Comparison of ENCODE assay signal across 8 cellular contexts in genomic region chr17:38352245-38353083, GRCh38. TPM values are rescaled to one million over a fixed set of nuclear protein-coding genes. Genes with fewer than 3 reads are reported as not detected.
DNase-seq lines count a peak whose midpoint lies in the region; ATAC-seq and TF ChIP-seq lines count a peak whose summit lies in the region.

No MANE protein-coding gene starts in this region.

- no peaks in the 10 kb centered on the region for H3K36me3 ChIP-seq in CD8-positive, alpha-beta memory T cell (ENCODE audit: insufficient read depth, low read length)
- no peaks in the 10 kb centered on the region for H3K36me3 ChIP-seq in iPS-18a (ENCODE audit: control insufficient read depth, low read depth, low read length)
- H3K36me3 ChIP-seq in gastrocnemius medialis, result no peaks in the 10 kb centered on the region

- H3K4me1 Mint-ChIP-seq in CD8-positive, alpha-beta memory T cell, result peaks cover 43 to 60% (median 52%) of the 10 kb centered on the region in 3 donors

- H3K4me3 ChIP-seq in CD8-positive, alpha-beta memory T cell (ENCODE audit: low read length), result peak overlapping the region; percentile 48
- H3K4me3 ChIP-seq in astrocyte of the cerebellum (ENCODE audit: low read depth, low read length), result peak overlapping the region; percentile 70
- H3K4me3 ChIP-seq in iPS-18a (ENCODE audit: low read length), result peak overlapping the region; percentile 53
- peak overlapping the region; percentile 70 to 90 (median 78) for H3K4me3 ChIP-seq in gastrocnemius medialis

- TF ChIP-seq POLR2A in gastrocnemius medialis (IDR thresholded peaks at IDR 0.05), result no peak

- CTCF ChIA-PET in CD8-positive, alpha-beta memory T cell (lab: Charles Lee), result interaction anchor here (1.6 to 9.3 kb wide), 2 partner anchors 10 to 60 kb away, joined by 3 to 145 read pairs; no protein-coding TSS in a partner anchor

- H3K9me3 Mint-ChIP-seq in CD8-positive, alpha-beta memory T cell, result no peaks in the 10 kb centered on the region

- peak overlapping the region; percentile 25 for H3K9ac ChIP-seq in iPS-18a (ENCODE audit: low read length)

- peak in 2 of 5 donors; percentile 9 to 19 for DNase-seq in CD8-positive, alpha-beta memory T cell
- DNase-seq in OCI-M1 (lab: John Stamatoyannopoulos, UW) (peak; percentile 53), astrocyte of the cerebellum (ENCODE audit: low read depth) (no peak), gastrocnemius medialis (no peak)

- no peaks in the 10 kb centered on the region for H3K27me3 ChIP-seq in CD8-positive, alpha-beta memory T cell (ENCODE audit: insufficient read depth, low read length, poor library complexity, severe bottlenecking)
- H3K27me3 ChIP-seq in iPS-18a (ENCODE audit: control insufficient read depth, insufficient read depth, low read length) (no peaks in the 10 kb centered on the region), gastrocnemius medialis (no peaks in the 10 kb centered on the region)

- ATAC-seq in GM21619 (IDR thresholded peaks at IDR 0.05; ENCODE audit: unreplicated experiment) (peak; percentile 29), gastrocnemius medialis (peak; percentile 22 to 41), HG03159 (IDR thresholded peaks at IDR 0.05; ENCODE audit: unreplicated experiment) (no peak), HG03196 (IDR thresholded peaks at IDR 0.05; ENCODE audit: unreplicated experiment) (no peak)

- no peaks in the 10 kb centered on the region for H3K27me3 Mint-ChIP-seq in CD8-positive, alpha-beta memory T cell

- POLR2A ChIA-PET in CD8-positive, alpha-beta memory T cell (lab: Charles Lee), result no interaction called here

- TF ChIP-seq CTCF in astrocyte of the cerebellum (IDR thresholded peaks at IDR 0.05; ENCODE audit: low read depth, low read length, missing control alignments) (no peak), gastrocnemius medialis (IDR thresholded peaks at IDR 0.05 in 4 of 5, conservative IDR thresholded peaks at IDR 0.05 in 1 of 5) (no peak)

- H3K27ac ChIP-seq in CD8-positive, alpha-beta memory T cell (ENCODE audit: low read depth, low read length), result peak overlapping the region; percentile 15
- H3K27ac ChIP-seq in iPS-18a (ENCODE audit: low read length) (no peak overlapping the region), gastrocnemius medialis (peak overlapping the region; percentile 84 to 94 (median 90))

- H3K4me1 ChIP-seq in CD8-positive, alpha-beta memory T cell (ENCODE audit: insufficient read depth, low read length), result peaks cover 26% of the 10 kb centered on the region
- peaks cover 13% of the 10 kb centered on the region for H3K4me1 ChIP-seq in iPS-18a (ENCODE audit: control insufficient read depth, low read depth, low read length)
- peaks cover 44 to 48% of the 10 kb centered on the region in 2 donors for H3K4me1 ChIP-seq in gastrocnemius medialis

- peak overlapping the region in 7 of 8 donors; percentile 38 to 92 (median 60) for H3K27ac Mint-ChIP-seq in CD8-positive, alpha-beta memory T cell

- in situ Hi-C loops in astrocyte of the cerebellum (cut with HindIII; ENCODE audit: low sequenced_read_pairs) (no loop called here), gastrocnemius medialis (cut with MboI; ENCODE audit: low sequenced_read_pairs in 4 of 4) (no loop called here)

- H3K9me3 ChIP-seq in CD8-positive, alpha-beta memory T cell (ENCODE audit: low read length), result no peaks in the 10 kb centered on the region
- no peaks in the 10 kb centered on the region for H3K9me3 ChIP-seq in iPS-18a (ENCODE audit: control insufficient read depth, low read depth, low read length)
- H3K9me3 ChIP-seq in gastrocnemius medialis, result no peaks in the 10 kb centered on the region

- H3K36me3 Mint-ChIP-seq in CD8-positive, alpha-beta memory T cell, result peaks cover 0 to 3% (median 2%) of the 10 kb centered on the region in 3 donors

- intact Hi-C loops in gastrocnemius medialis (cut with DNase I; ENCODE audit: low total_unique reads), result no loop called here

- peak overlapping the region; percentile 79 to 94 (median 85) for H3K4me3 Mint-ChIP-seq in CD8-positive, alpha-beta memory T cell

RNA-seq across cellular contexts. Expression of gene SOCS7, which starts 0.8 kb away (rescaled TPM):
- total RNA-seq in CD8-positive, alpha-beta memory T cell, result 10 to 100 TPM; 22.0 to 23.7 TPM
- polyA plus RNA-seq in CD8-positive, alpha-beta memory T cell, result 0.98 TPM
- 10 to 100 TPM; 16.3 to 19.9 (median 19.5) TPM for total RNA-seq in gastrocnemius medialis

RNA-seq across cellular contexts. Expression of gene GPR179, which starts 8.7 kb away (rescaled TPM):
- total RNA-seq in CD8-positive, alpha-beta memory T cell, result under 1 TPM; 0.07 to 0.09 TPM
- not detected for polyA plus RNA-seq in CD8-positive, alpha-beta memory T cell
- under 1 TPM; 0.07 to 0.20 (median 0.18) TPM for total RNA-seq in gastrocnemius medialis

RNA-seq across cellular contexts. Expression of gene MRPL45, which starts 55.5 kb away (rescaled TPM):
- 10 to 100 TPM; 70.0 to 74.5 TPM for total RNA-seq in CD8-positive, alpha-beta memory T cell
- polyA plus RNA-seq in CD8-positive, alpha-beta memory T cell, result 25.7 TPM
- 10 to 100 TPM; 48.3 to 64.6 (median 51.2) TPM for total RNA-seq in gastrocnemius medialis

Comparison
In these comparisons a context has a peak if more than half of its experiments do, and no peak if none do; other contexts are left out.
1. ATAC-seq: peak in GM21619 (single experiment) and gastrocnemius medialis (2 of 2); none in HG03159 (single experiment) and HG03196 (single experiment).
2. Peak in every context shown above with its lines, with median percentiles within 50 percentile points of each other: H3K4me3 ChIP-seq.